Comparison of ENCODE assay signal across 1 cellular context in the genomic region with DNA sequence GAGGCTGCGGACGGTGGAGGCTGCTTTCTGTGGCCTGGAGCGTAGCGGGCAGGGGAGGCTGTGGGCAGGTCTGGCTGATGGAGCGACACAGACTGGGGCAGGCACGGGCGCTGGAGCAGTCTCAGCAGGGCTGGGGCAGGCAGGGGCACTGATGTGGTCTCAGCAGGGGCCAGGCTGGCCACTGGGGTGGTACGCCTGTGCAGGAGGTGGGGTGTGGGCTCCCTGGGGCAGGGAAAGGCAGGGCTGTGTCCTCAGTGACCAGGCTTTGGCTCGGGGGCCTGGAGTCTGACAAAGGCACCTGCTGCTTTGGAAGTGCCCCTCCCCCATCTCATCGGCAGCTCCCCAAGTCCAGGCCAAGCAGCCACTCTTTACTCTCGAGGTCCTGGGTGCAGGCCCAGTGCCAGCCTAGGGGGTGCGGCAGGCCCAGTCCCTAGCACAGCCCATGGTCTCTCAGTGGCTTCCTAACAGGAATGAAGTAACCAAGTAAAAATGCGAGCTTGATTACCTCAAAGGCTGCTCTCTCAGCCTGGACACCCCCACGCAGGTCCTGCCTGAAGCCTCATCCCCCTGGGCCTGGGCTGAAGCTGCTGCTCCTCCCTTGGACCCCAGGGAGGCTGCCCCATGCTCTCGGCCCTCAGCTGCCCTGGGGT.
TF ChIP-seq lines count a peak whose summit lies in the region.

No MANE protein-coding gene starts in this region.

TF ChIP-seq in WTC11, 78 proteins besides CTCF, POLR2A, EP300 and RAD21 (continued from another document):
- TF ChIP-seq, protein P1, sequence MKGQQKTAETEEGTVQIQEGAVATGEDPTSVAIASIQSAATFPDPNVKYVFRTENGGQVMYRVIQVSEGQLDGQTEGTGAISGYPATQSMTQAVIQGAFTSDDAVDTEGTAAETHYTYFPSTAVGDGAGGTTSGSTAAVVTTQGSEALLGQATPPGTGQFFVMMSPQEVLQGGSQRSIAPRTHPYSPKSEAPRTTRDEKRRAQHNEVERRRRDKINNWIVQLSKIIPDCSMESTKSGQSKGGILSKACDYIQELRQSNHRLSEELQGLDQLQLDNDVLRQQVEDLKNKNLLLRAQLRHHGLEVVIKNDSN (CRISPR knock-in tag; IDR thresholded peaks at IDR 0.05): no peak
- no peak for TF ChIP-seq ETV6 (CRISPR knock-in tag; IDR thresholded peaks at IDR 0.05)
- no peak for TF ChIP-seq ESRRA (CRISPR knock-in tag; IDR thresholded peaks at IDR 0.05; ENCODE audit: borderline replicate concordance)
- TF ChIP-seq, protein P2, sequence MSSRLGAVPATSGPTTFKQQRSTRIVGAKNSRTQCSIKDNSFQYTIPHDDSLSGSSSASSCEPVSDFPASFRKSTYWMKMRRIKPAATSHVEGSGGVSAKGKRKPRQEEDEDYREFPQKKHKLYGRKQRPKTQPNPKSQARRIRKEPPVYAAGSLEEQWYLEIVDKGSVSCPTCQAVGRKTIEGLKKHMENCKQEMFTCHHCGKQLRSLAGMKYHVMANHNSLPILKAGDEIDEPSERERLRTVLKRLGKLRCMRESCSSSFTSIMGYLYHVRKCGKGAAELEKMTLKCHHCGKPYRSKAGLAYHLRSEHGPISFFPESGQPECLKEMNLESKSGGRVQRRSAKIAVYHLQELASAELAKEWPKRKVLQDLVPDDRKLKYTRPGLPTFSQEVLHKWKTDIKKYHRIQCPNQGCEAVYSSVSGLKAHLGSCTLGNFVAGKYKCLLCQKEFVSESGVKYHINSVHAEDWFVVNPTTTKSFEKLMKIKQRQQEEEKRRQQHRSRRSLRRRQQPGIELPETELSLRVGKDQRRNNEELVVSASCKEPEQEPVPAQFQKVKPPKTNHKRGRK (CRISPR knock-in tag; IDR thresholded peaks at IDR 0.05; ENCODE audit: borderline replicate concordance): no peak
- TF ChIP-seq NFYB (CRISPR knock-in tag; conservative IDR thresholded peaks at IDR 0.05; ENCODE audit: low read depth): no peak
- TF ChIP-seq, protein P3, sequence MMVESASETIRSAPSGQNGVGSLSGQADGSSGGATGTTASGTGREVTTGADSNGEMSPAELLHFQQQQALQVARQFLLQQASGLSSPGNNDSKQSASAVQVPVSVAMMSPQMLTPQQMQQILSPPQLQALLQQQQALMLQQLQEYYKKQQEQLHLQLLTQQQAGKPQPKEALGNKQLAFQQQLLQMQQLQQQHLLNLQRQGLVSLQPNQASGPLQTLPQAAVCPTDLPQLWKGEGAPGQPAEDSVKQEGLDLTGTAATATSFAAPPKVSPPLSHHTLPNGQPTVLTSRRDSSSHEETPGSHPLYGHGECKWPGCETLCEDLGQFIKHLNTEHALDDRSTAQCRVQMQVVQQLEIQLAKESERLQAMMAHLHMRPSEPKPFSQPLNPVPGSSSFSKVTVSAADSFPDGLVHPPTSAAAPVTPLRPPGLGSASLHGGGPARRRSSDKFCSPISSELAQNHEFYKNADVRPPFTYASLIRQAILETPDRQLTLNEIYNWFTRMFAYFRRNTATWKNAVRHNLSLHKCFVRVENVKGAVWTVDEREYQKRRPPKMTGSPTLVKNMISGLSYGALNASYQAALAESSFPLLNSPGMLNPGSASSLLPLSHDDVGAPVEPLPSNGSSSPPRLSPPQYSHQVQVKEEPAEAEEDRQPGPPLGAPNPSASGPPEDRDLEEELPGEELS (CRISPR knock-in tag; IDR thresholded peaks at IDR 0.05): no peak
- no peak for TF ChIP-seq CDX4 (CRISPR knock-in tag; IDR thresholded peaks at IDR 0.05; ENCODE audit: borderline replicate concordance)
- TF ChIP-seq, protein P4, sequence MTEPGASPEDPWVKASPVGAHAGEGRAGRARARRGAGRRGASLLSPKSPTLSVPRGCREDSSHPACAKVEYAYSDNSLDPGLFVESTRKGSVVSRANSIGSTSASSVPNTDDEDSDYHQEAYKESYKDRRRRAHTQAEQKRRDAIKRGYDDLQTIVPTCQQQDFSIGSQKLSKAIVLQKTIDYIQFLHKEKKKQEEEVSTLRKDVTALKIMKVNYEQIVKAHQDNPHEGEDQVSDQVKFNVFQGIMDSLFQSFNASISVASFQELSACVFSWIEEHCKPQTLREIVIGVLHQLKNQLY (CRISPR knock-in tag; IDR thresholded peaks at IDR 0.05): no peak
- TF ChIP-seq, protein P5, sequence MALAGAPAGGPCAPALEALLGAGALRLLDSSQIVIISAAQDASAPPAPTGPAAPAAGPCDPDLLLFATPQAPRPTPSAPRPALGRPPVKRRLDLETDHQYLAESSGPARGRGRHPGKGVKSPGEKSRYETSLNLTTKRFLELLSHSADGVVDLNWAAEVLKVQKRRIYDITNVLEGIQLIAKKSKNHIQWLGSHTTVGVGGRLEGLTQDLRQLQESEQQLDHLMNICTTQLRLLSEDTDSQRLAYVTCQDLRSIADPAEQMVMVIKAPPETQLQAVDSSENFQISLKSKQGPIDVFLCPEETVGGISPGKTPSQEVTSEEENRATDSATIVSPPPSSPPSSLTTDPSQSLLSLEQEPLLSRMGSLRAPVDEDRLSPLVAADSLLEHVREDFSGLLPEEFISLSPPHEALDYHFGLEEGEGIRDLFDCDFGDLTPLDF (CRISPR knock-in tag; IDR thresholded peaks at IDR 0.05): no peak
- no peak for TF ChIP-seq GTF2I (CRISPR knock-in tag; conservative IDR thresholded peaks at IDR 0.05)
- TF ChIP-seq, protein P6, sequence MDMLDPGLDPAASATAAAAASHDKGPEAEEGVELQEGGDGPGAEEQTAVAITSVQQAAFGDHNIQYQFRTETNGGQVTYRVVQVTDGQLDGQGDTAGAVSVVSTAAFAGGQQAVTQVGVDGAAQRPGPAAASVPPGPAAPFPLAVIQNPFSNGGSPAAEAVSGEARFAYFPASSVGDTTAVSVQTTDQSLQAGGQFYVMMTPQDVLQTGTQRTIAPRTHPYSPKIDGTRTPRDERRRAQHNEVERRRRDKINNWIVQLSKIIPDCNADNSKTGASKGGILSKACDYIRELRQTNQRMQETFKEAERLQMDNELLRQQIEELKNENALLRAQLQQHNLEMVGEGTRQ (CRISPR knock-in tag; IDR thresholded peaks at IDR 0.05): no peak
- TF ChIP-seq, protein P7, sequence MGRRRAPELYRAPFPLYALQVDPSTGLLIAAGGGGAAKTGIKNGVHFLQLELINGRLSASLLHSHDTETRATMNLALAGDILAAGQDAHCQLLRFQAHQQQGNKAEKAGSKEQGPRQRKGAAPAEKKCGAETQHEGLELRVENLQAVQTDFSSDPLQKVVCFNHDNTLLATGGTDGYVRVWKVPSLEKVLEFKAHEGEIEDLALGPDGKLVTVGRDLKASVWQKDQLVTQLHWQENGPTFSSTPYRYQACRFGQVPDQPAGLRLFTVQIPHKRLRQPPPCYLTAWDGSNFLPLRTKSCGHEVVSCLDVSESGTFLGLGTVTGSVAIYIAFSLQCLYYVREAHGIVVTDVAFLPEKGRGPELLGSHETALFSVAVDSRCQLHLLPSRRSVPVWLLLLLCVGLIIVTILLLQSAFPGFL (CRISPR knock-in tag; IDR thresholded peaks at IDR 0.05; ENCODE audit: borderline replicate concordance): no peak
- no peak for TF ChIP-seq CREM (CRISPR knock-in tag; IDR thresholded peaks at IDR 0.05)
- no peak for TF ChIP-seq PRRX2 (CRISPR knock-in tag; IDR thresholded peaks at IDR 0.05)
